In genomic region chr19:14218615-14219330, GRCh38 we compare ENCODE assay signal across 1 cellular context.
TF ChIP-seq lines count a peak whose summit lies in the region.

No MANE protein-coding gene starts in this region.

TF ChIP-seq in HEK293, 187 proteins besides CTCF, POLR2A, EP300 and RAD21:
- TF ChIP-seq ZNF146 (tag by site-specific recombination; IDR thresholded peaks at IDR 0.05) (peak; percentile 82), ZNF248 (tag by site-specific recombination; IDR thresholded peaks at IDR 0.05) (no peak)
